In the genomic region with DNA sequence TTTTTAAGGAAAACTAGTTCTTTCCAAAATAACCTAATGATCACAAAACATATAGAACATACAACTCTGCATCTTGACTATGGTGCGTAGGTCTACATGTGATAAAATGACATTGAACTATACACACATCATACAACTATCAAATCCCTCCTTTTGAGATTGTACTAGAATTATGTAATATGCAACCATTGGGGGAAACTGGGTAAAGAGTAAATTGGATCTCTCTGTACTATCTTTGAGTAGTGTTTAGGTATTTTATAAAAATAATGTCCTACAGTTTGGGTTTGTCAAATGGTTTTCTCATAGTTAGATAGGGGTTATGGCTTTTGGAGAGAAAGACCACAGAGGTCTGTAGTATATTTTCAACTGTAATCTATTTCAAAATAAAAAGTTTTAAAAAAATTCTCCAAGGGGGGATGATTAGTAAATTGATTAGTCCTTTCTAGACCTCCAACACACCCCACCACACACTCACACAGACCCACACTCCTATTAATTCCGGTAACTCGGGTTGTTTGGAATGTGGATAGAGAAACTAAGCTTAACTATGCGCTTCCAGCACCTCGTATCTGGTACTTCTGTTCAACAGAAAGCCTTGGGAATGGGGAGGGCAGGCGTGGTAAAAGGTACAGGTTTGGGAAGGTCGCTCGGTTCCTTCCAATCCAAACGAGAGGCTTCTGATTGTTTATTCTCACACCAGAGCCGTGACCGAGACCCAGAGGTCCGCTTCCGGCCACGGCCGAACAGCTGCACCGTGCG, we compare ENCODE assay signal across 1 cellular context.
TF ChIP-seq lines count a peak whose summit lies in the region.

No MANE protein-coding gene starts in this region.

TF ChIP-seq in K562, 482 proteins besides CTCF, POLR2A, EP300 and RAD21 (continued from another document):
- TF ChIP-seq MLLT1 (IDR thresholded peaks at IDR 0.05) (peak; percentile 8 to 31; a peak in 1 of 4 replicates), ZNF217 (CRISPR knock-in tag; IDR thresholded peaks at IDR 0.05) (no peak), ELK1 (CRISPR knock-in tag; IDR thresholded peaks at IDR 0.05) (no peak), MCM3 (IDR thresholded peaks at IDR 0.05) (no peak), FOXA3 (CRISPR knock-in tag; conservative IDR thresholded peaks at IDR 0.05 in 1 of 2, IDR thresholded peaks at IDR 0.05 in 1 of 2) (no peak), ARID1B (IDR thresholded peaks at IDR 0.05) (peak; percentile 41; the same call in 1 of the 2 replicates), RBM17 (IDR thresholded peaks at IDR 0.05; ENCODE audit: borderline replicate concordance, low read depth, low read length) (no peak), ZNF77 (CRISPR knock-in tag; IDR thresholded peaks at IDR 0.05) (no peak), EGR1 (conservative IDR thresholded peaks at IDR 0.05) (no peak), NR0B1 (IDR thresholded peaks at IDR 0.05; ENCODE audit: partially characterized antibody) (no peak)
- TF ChIP-seq, protein P1, sequence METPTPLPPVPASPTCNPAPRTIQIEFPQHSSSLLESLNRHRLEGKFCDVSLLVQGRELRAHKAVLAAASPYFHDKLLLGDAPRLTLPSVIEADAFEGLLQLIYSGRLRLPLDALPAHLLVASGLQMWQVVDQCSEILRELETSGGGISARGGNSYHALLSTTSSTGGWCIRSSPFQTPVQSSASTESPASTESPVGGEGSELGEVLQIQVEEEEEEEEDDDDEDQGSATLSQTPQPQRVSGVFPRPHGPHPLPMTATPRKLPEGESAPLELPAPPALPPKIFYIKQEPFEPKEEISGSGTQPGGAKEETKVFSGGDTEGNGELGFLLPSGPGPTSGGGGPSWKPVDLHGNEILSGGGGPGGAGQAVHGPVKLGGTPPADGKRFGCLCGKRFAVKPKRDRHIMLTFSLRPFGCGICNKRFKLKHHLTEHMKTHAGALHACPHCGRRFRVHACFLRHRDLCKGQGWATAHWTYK (CRISPR knock-in tag; IDR thresholded peaks at IDR 0.05), result 0 out of 2 replicates have a peak, but pooled peaks have one; percentile 78
- TF ChIP-seq, protein P2, sequence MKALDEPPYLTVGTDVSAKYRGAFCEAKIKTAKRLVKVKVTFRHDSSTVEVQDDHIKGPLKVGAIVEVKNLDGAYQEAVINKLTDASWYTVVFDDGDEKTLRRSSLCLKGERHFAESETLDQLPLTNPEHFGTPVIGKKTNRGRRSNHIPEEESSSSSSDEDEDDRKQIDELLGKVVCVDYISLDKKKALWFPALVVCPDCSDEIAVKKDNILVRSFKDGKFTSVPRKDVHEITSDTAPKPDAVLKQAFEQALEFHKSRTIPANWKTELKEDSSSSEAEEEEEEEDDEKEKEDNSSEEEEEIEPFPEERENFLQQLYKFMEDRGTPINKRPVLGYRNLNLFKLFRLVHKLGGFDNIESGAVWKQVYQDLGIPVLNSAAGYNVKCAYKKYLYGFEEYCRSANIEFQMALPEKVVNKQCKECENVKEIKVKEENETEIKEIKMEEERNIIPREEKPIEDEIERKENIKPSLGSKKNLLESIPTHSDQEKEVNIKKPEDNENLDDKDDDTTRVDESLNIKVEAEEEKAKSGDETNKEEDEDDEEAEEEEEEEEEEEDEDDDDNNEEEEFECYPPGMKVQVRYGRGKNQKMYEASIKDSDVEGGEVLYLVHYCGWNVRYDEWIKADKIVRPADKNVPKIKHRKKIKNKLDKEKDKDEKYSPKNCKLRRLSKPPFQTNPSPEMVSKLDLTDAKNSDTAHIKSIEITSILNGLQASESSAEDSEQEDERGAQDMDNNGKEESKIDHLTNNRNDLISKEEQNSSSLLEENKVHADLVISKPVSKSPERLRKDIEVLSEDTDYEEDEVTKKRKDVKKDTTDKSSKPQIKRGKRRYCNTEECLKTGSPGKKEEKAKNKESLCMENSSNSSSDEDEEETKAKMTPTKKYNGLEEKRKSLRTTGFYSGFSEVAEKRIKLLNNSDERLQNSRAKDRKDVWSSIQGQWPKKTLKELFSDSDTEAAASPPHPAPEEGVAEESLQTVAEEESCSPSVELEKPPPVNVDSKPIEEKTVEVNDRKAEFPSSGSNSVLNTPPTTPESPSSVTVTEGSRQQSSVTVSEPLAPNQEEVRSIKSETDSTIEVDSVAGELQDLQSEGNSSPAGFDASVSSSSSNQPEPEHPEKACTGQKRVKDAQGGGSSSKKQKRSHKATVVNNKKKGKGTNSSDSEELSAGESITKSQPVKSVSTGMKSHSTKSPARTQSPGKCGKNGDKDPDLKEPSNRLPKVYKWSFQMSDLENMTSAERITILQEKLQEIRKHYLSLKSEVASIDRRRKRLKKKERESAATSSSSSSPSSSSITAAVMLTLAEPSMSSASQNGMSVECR (CRISPR knock-in tag; IDR thresholded peaks at IDR 0.05), result no peak
